22 cellular contexts compared by ENCODE assay signal in the genomic region with DNA sequence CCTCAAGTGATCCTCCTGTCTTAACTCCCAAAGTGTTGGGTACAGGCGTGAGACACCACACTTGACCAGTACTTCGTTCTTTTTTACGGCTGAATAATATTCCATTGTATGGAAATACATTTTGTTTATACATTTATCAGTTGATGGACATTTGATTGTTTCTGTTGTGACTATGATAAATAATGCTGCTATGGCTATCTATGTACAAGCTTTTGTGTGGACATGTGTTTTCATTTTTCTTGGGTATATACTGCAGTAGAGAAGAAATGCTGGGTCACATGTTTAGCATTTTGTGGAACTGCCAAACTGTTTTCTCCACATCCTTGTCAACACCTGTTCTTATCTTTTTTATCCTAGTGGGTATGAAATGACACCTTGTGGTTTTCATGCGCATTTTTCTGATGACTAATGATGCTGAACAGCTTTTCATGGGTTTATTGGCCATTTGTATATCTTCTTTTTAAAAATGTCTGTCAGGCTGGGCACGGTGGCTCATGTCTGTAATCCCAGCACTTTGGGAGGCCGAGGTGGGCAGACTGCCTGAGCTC. TPM values are rescaled to one million over a fixed set of nuclear protein-coding genes. Genes with fewer than 3 reads are reported as not detected.
DNase-seq lines count a peak whose midpoint lies in the region; ATAC-seq, FAIRE-seq and TF ChIP-seq lines count a peak whose summit lies in the region.
"Had no signal": no experiment of that assay in that cellular context is flagged by ENCODE, and none has a peak within 500 bp of the region (broad histone marks: within the 10 kb centered on the region; RNA-seq: fewer than 3 reads in every experiment).

No MANE protein-coding gene starts in this region.

- H4K20me1 ChIP-seq in mammary epithelial cell (ENCODE audit: insufficient read depth, low read length) (no peaks in the 10 kb centered on the region), osteoblast (ENCODE audit: insufficient read depth, low read length) (no peaks in the 10 kb centered on the region)
- H4K20me1 ChIP-seq: BLaER1 treated with 17β-estradiol and CSF1 and Interleukin-3, amounts not matched to agents 10 nM and 100 nM had no signal

- BruUV-seq in mammary epithelial cell (replicated peaks; lab: Mats Ljungman, UMichigan), result no TSS peak

- H3K9me3 ChIP-seq in mammary epithelial cell (replicated peaks; ENCODE audit: insufficient read depth, low read length) (no peaks in the 10 kb centered on the region), heart right ventricle (no peaks in the 10 kb centered on the region), osteoblast (ENCODE audit: low read depth, low read length) (no peaks in the 10 kb centered on the region)
- H3K9me3 ChIP-seq: BLaER1 treated with 17β-estradiol and CSF1 and Interleukin-3, amounts not matched to agents 10 nM and 100 nM; left lung; suprapubic skin had no signal

- CTCF ChIA-PET in mammary epithelial cell (lab: Charles Lee; ENCODE audit: low non-redundant PET), result no interaction called here

- H3K27ac ChIP-seq in mammary epithelial cell (ENCODE audit: insufficient read depth, low read depth, low read length) (no peak overlapping the region), heart right ventricle (no peak overlapping the region), osteoblast (ENCODE audit: low read depth, low read length) (no peak overlapping the region)
- H3K27ac ChIP-seq: BLaER1 treated with 17β-estradiol and CSF1 and Interleukin-3, amounts not matched to agents 10 nM and 100 nM; GM23248; left lung; suprapubic skin had no signal

- DNase-seq in A172 (ENCODE audit: low spot score), result peak; percentile 91
- DNase-seq in GM18507 (ENCODE audit: extremely low spot score, insufficient read length, low read depth), result no peak
- peak; percentile 23 for DNase-seq in NCI-H2107 treated with DMSO at 0.1 percent for 48 hours (lab: John Stamatoyannopoulos, UW; ENCODE audit: unreplicated experiment)
- DNase-seq in mammary epithelial cell, result peak; percentile 56
- no peak for DNase-seq in heart right ventricle
- DNase-seq in osteoblast (ENCODE audit: insufficient read length, low spot score, missing footprints), result no peak
- DNase-seq in globus pallidus (ENCODE audit: low spot score), result no peak
- DNase-seq in RCC 7860 (ENCODE audit: low spot score), result no peak
- DNase-seq: activated CD4-positive, alpha-beta T cell treated with anti-CD3 and anti-CD28 coated beads for 4 hours; glutamatergic neuron; Karpas-422; left lung; NCI-H1436 treated with DMSO at 0.1 percent for 48 hours; NCI-H2227 treated with DMSO at 0.1 percent for 48 hours; posterior cingulate gyrus; Right ventricle myocardium superior had no signal

- in situ Hi-C loops in mammary epithelial cell (cut with MboI; ENCODE audit: low sequenced_read_pairs in 2 of 2), result no loop called here

- 66% methylated on average over 6 of the region's 6 CpGs for whole genome bisulfite sequencing in mammary epithelial cell (ENCODE audit: low coverage, missing lambda C conversion rate)
- 88 to 92% methylated on average over 6 of the region's 6 CpGs for WGBS in heart right ventricle, 2 donors

- H3K4me2 ChIP-seq in mammary epithelial cell (ENCODE audit: insufficient read depth, low read depth, low read length) (no peak overlapping the region), osteoblast (ENCODE audit: insufficient read depth, low read length) (no peak overlapping the region)
- H3K4me2 ChIP-seq: BLaER1 treated with 17β-estradiol and CSF1 and Interleukin-3, amounts not matched to agents 10 nM and 100 nM had no signal

- peaks cover 2% of the 10 kb centered on the region for H3K27me3 ChIP-seq in mammary epithelial cell (ENCODE audit: insufficient read depth, low read length)
- peaks cover 0 to 15% (median 0%) of the 10 kb centered on the region in 7 donors for H3K27me3 ChIP-seq in heart right ventricle
- no peaks in the 10 kb centered on the region for H3K27me3 ChIP-seq in osteoblast (ENCODE audit: insufficient read depth, low read length)
- H3K27me3 ChIP-seq: BLaER1 treated with 17β-estradiol and CSF1 and Interleukin-3, amounts not matched to agents 10 nM and 100 nM; left lung; suprapubic skin had no signal

- H2AFZ ChIP-seq in mammary epithelial cell (ENCODE audit: low read depth, low read length) (no peak overlapping the region), osteoblast (ENCODE audit: low read length) (no peak overlapping the region)
- H2AFZ ChIP-seq: GM23248 had no signal

- H3K4me3 ChIP-seq in mammary epithelial cell (replicated peaks in 1 of 3; ENCODE audit: insufficient read depth in 1 of 3, low read depth in 2 of 3, low read length in 3 of 3), result no peak overlapping the region
- no peak overlapping the region for H3K4me3 ChIP-seq in heart right ventricle
- H3K4me3 ChIP-seq in osteoblast (ENCODE audit: insufficient read depth, low read length), result no peak overlapping the region
- H3K4me3 ChIP-seq: BLaER1 treated with 17β-estradiol and CSF1 and Interleukin-3, amounts not matched to agents 10 nM and 100 nM; GM23248; left lung; suprapubic skin had no signal

- no peaks in the 10 kb centered on the region for H3K36me3 ChIP-seq in mammary epithelial cell (ENCODE audit: insufficient read depth, low read length)
- no peaks in the 10 kb centered on the region for H3K36me3 ChIP-seq in heart right ventricle
- H3K36me3 ChIP-seq in osteoblast (ENCODE audit: insufficient read depth, low read length), result no peaks in the 10 kb centered on the region
- H3K36me3 ChIP-seq: BLaER1 treated with 17β-estradiol and CSF1 and Interleukin-3, amounts not matched to agents 10 nM and 100 nM; left lung; suprapubic skin had no signal

- no peak for ATAC-seq in heart right ventricle
- ATAC-seq: sciatic nerve had no signal

- H3K4me1 ChIP-seq in mammary epithelial cell (ENCODE audit: insufficient read depth, low read length) (no peaks in the 10 kb centered on the region), heart right ventricle (no peaks in the 10 kb centered on the region), osteoblast (ENCODE audit: insufficient read depth, low read length) (no peaks in the 10 kb centered on the region)
- H3K4me1 ChIP-seq: left lung, suprapubic skin had no signal

- TF ChIP-seq CTCF in mammary epithelial cell (conservative IDR thresholded peaks at IDR 0.05 in 1 of 2, IDR thresholded peaks at IDR 0.05 in 1 of 2; ENCODE audit: extremely low read depth in 1 of 2, insufficient read depth in 1 of 2, low read depth in 1 of 2, low read length in 2 of 2) (peak in 1 of 2 donors; percentile 22), heart right ventricle (IDR thresholded peaks at IDR 0.05) (no peak), osteoblast (IDR thresholded peaks at IDR 0.05; ENCODE audit: extremely low read depth, low read depth, low read length) (no peak)

- dilution Hi-C loops in mammary epithelial cell (cut with HindIII; ENCODE audit: low sequenced_read_pairs), result no loop called here

- H3K79me2 ChIP-seq in mammary epithelial cell (ENCODE audit: insufficient read depth, low read length) (no peaks in the 10 kb centered on the region), osteoblast (ENCODE audit: insufficient read depth, low read length) (no peaks in the 10 kb centered on the region)

- FAIRE-seq in GM18507 (lab: Jason Lieb, UNC) (peak; percentile 39), RCC 7860 (lab: Jason Lieb, UNC) (no peak)
- FAIRE-seq: colon, GM12892 had no signal

- intact Hi-C loops in mammary epithelial cell (cut with micrococcal nuclease), result loop anchor here (2.0 kb wide), 1 partner anchor 38 kb away; the partner anchor contains the start of gene SAT1
- intact Hi-C loops in heart right ventricle (cut with DNase I), result no loop called here

- no peak overlapping the region for H3K9ac ChIP-seq in mammary epithelial cell (ENCODE audit: insufficient read depth, low read length)
- H3K9ac ChIP-seq: BLaER1 treated with 17β-estradiol and CSF1 and Interleukin-3, amounts not matched to agents 10 nM and 100 nM; GM23248 had no signal

RNA-seq across cellular contexts. Expression of gene SAT1, which starts 37.3 kb away (rescaled TPM):
- total RNA-seq in A172 (2014; rRNA removed; shearing (Covaris generic)), result 61.6 and 86.7 TPM in 2 replicates
- total RNA-seq in mammary epithelial cell (100 to 1,000 TPM; 453 to 593 TPM), heart right ventricle (100 to 1,000 TPM in 5 of 10 donors, 10 to 100 TPM in 5; 73.5 to 273 (median 102) TPM), osteoblast (81.9 and 96.6 TPM in 2 replicates)
- polyA plus RNA-seq in mammary epithelial cell (296 TPM), heart right ventricle (100 to 1,000 TPM; 508 to 884 TPM)
- 156 TPM for polyA minus RNA-seq in mammary epithelial cell

Comparison
In these comparisons a context has a peak if more than half of its experiments do, and no peak if none do; other contexts are left out.
1. DNase-seq: peak in A172 (single experiment), NCI-H2107 treated with DMSO at 0.1 percent for 48 hours (single experiment) and mammary epithelial cell (single experiment); none in GM18507 (single experiment), heart right ventricle (0 of 2), osteoblast (single experiment), globus pallidus (single experiment) and RCC 7860 (single experiment).